Comparison of ENCODE assay signal across 20 cellular contexts in the genomic region with DNA sequence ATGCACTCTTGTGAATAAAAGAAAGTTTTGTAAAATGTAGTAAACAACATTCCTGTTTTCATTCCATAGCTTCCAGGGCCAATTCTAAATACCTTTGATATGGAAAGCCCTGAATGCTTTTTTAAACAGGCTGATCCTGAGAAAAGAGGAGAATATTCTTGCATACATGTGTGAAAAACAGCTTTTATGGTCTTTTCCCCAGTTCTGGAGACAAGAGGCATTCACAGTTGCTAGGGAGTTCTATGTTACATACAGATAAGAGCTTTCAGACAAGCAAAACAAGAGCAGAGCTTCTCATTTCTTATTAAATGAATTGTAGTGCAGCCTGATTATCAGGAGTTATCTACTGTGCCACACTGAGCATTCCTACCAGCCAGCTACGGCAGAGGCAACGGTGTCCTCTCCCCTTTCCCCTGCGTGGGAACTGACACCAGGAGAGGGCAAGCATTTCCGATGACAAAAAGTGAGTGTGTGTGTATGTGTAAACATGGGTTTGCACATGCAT. TPM values are rescaled to one million over a fixed set of nuclear protein-coding genes. Genes with fewer than 3 reads are reported as not detected.
DNase-seq lines count a peak whose midpoint lies in the region; ATAC-seq and TF ChIP-seq lines count a peak whose summit lies in the region.
"Had no signal": no experiment of that assay in that cellular context is flagged by ENCODE, and none has a peak within 500 bp of the region (broad histone marks: within the 10 kb centered on the region; RNA-seq: fewer than 3 reads in every experiment).

No MANE protein-coding gene starts in this region.

- no peaks in the 10 kb centered on the region for H3K27me3 ChIP-seq in mammary epithelial cell (ENCODE audit: insufficient read depth, low read length)
- H3K27me3 ChIP-seq in brain microvascular endothelial cell (replicated peaks), result no peaks in the 10 kb centered on the region
- H3K27me3 ChIP-seq: ascending aorta had no signal

- no peak overlapping the region for H3K4me3 ChIP-seq in mammary epithelial cell (replicated peaks in 1 of 3; ENCODE audit: insufficient read depth in 1 of 3, low read depth in 2 of 3, low read length in 3 of 3)
- H3K4me3 ChIP-seq in brain microvascular endothelial cell (ENCODE audit: low read depth, low read length), result no peak overlapping the region
- H3K4me3 ChIP-seq: ascending aorta, skin epidermis had no signal

- 78% methylated on average over 2 of the region's 4 CpGs for WGBS in mammary epithelial cell (ENCODE audit: low coverage, missing lambda C conversion rate)

- ATAC-seq in left ventricle myocardium superior, result peak; percentile 74
- ATAC-seq in HG02981 (IDR thresholded peaks at IDR 0.05; ENCODE audit: unreplicated experiment), result no peak
- ATAC-seq: activated T-cell treated with anti-CD3 and anti-CD28 coated beads, Interleukin-2, amount 50 U/mL, for 72 hours; HepG2; Panc1 had no signal

- H3K9me3 Mint-ChIP-seq in MCF 10A (ENCODE audit: unreplicated experiment), result no peaks in the 10 kb centered on the region
- H3K9me3 Mint-ChIP-seq: activated CD4-positive, alpha-beta T cell treated with anti-CD3 and anti-CD28 coated beads, Interleukin-2, amount 10 ng/mL, durations not matched to agents 7 days and 5 days; activated T-cell treated with anti-CD3 and anti-CD28 coated beads, Interleukin-2, amount 50 U/mL, for 72 hours; T-helper 1 cell treated with Interleukin-12 subunit alpha and Interleukin-12 subunit beta and Interleukin-4 antibody, amounts not matched to agents 30 μg/mL and 1 μg/mL, for 36 hours had no signal

- CTCF ChIA-PET in mammary epithelial cell (lab: Charles Lee; ENCODE audit: low non-redundant PET) (no interaction called here), MCF 10A (lab: Yijun Ruan, JAX) (interaction anchor here (0.7 to 1.1 kb wide), 3 partner anchors 25 to 474 kb away, joined by 3 read pairs; no protein-coding TSS in a partner anchor)

- H3K4me2 ChIP-seq in mammary epithelial cell (ENCODE audit: insufficient read depth, low read depth, low read length), result peak overlapping the region; percentile 5

- peaks cover 41% of the 10 kb centered on the region for H3K4me1 ChIP-seq in mammary epithelial cell (ENCODE audit: insufficient read depth, low read length)
- H3K4me1 ChIP-seq: ascending aorta had no signal

- dilution Hi-C loops in mammary epithelial cell (cut with HindIII; ENCODE audit: low sequenced_read_pairs), result no loop called here

- TF ChIP-seq CTCF in mammary epithelial cell (conservative IDR thresholded peaks at IDR 0.05 in 1 of 2, IDR thresholded peaks at IDR 0.05 in 1 of 2; ENCODE audit: extremely low read depth in 1 of 2, insufficient read depth in 1 of 2, low read depth in 1 of 2, low read length in 2 of 2) (no peak), MCF 10A (IDR thresholded peaks at IDR 0.05; ENCODE audit: unreplicated experiment) (no peak), brain microvascular endothelial cell (IDR thresholded peaks at IDR 0.05; ENCODE audit: low read depth, low read length, missing control alignments) (no peak)

- H3K9me3 ChIP-seq in mammary epithelial cell (replicated peaks; ENCODE audit: insufficient read depth, low read length), result no peaks in the 10 kb centered on the region
- H3K9me3 ChIP-seq: ascending aorta had no signal

- H3K9ac ChIP-seq in mammary epithelial cell (ENCODE audit: insufficient read depth, low read length), result no peak overlapping the region

- DNase-seq in mammary epithelial cell (no peak), MCF 10A (ENCODE audit: unreplicated experiment) (no peak), brain microvascular endothelial cell (no peak), left ventricle myocardium superior (no peak), SKM-1 (lab: John Stamatoyannopoulos, UW; ENCODE audit: unreplicated experiment) (no peak), NCI-H524 treated with DMSO at 0.1 percent for 48 hours (lab: John Stamatoyannopoulos, UW) (no peak)
- DNase-seq in stimulated activated CD4-positive, alpha-beta T cell treated with anti-CD3 and anti-CD28 coated beads, Interleukin-4, amount 100 ng/mL, for 4 hours, result no peak
- DNase-seq: activated CD4-positive, alpha-beta T cell treated with anti-CD3 and anti-CD28 coated beads, Interleukin-2, amount 10 ng/mL, durations not matched to agents 7 days and 5 days; activated T-cell treated with anti-CD3 and anti-CD28 coated beads, Interleukin-2, amount 50 U/mL, for 72 hours; effector memory CD4-positive, alpha-beta T cell; head of caudate nucleus; NCI-H1092; NCI-H226 had no signal

- no peak overlapping the region for H3K4me3 Mint-ChIP-seq in MCF 10A (ENCODE audit: unreplicated experiment)
- H3K4me3 Mint-ChIP-seq: activated CD4-positive, alpha-beta T cell treated with anti-CD3 and anti-CD28 coated beads, Interleukin-2, amount 10 ng/mL, durations not matched to agents 7 days and 5 days; activated T-cell treated with anti-CD3 and anti-CD28 coated beads, Interleukin-2, amount 50 U/mL, for 72 hours; T-helper 1 cell treated with Interleukin-12 subunit alpha and Interleukin-12 subunit beta and Interleukin-4 antibody, amounts not matched to agents 30 μg/mL and 1 μg/mL, for 36 hours had no signal

- intact Hi-C loops in mammary epithelial cell (cut with micrococcal nuclease) (no loop called here), MCF 10A (cut with micrococcal nuclease) (no loop called here), left ventricle myocardium superior (cut with micrococcal nuclease) (no loop called here)

- POLR2A ChIA-PET in MCF 10A (lab: Yijun Ruan, JAX), result interaction anchor here (1.0 to 1.1 kb wide), 3 partner anchors 14 to 606 kb away, joined by 3 read pairs; no protein-coding TSS in a partner anchor

- BruUV-seq in mammary epithelial cell (replicated peaks; lab: Mats Ljungman, UMichigan) (no TSS peak), MCF 10A (replicated peaks; lab: Mats Ljungman, UMichigan) (no TSS peak)

- no peaks in the 10 kb centered on the region for H4K20me1 ChIP-seq in mammary epithelial cell (ENCODE audit: insufficient read depth, low read length)

- H3K36me3 Mint-ChIP-seq in MCF 10A (ENCODE audit: insufficient read depth, unreplicated experiment), result peaks cover 15% of the 10 kb centered on the region

- peaks cover 8% of the 10 kb centered on the region for H3K4me1 Mint-ChIP-seq in MCF 10A (ENCODE audit: insufficient read depth, unreplicated experiment)
- H3K4me1 Mint-ChIP-seq: activated CD4-positive, alpha-beta T cell treated with anti-CD3 and anti-CD28 coated beads, Interleukin-2, amount 10 ng/mL, durations not matched to agents 7 days and 5 days had no signal

- peaks cover 20% of the 10 kb centered on the region for H3K79me2 ChIP-seq in mammary epithelial cell (ENCODE audit: insufficient read depth, low read length)

- no peaks in the 10 kb centered on the region for H3K36me3 ChIP-seq in mammary epithelial cell (ENCODE audit: insufficient read depth, low read length)
- H3K36me3 ChIP-seq in brain microvascular endothelial cell (replicated peaks), result no peaks in the 10 kb centered on the region
- H3K36me3 ChIP-seq: ascending aorta had no signal

- H3K27ac ChIP-seq in mammary epithelial cell (ENCODE audit: insufficient read depth, low read depth, low read length) (peak overlapping the region; percentile 85), brain microvascular endothelial cell (peak overlapping the region; percentile 87)
- H3K27ac ChIP-seq: 22Rv1, ascending aorta had no signal

- in situ Hi-C loops in mammary epithelial cell (cut with MboI; ENCODE audit: low sequenced_read_pairs in 2 of 2), result no loop called here
- in situ Hi-C loops in brain microvascular endothelial cell (cut with HindIII; ENCODE audit: low pct_ligation_motif_present, low sequenced_read_pairs), result no loop called here

- no peak overlapping the region for H3K27ac Mint-ChIP-seq in MCF 10A (ENCODE audit: low read depth, unreplicated experiment)
- H3K27ac Mint-ChIP-seq: activated CD4-positive, alpha-beta T cell treated with anti-CD3 and anti-CD28 coated beads, Interleukin-2, amount 10 ng/mL, durations not matched to agents 7 days and 5 days; activated T-cell treated with anti-CD3 and anti-CD28 coated beads, Interleukin-2, amount 50 U/mL, for 72 hours; T-helper 1 cell treated with Interleukin-12 subunit alpha and Interleukin-12 subunit beta and Interleukin-4 antibody, amounts not matched to agents 30 μg/mL and 1 μg/mL, for 36 hours had no signal

- H3K27me3 Mint-ChIP-seq in MCF 10A (ENCODE audit: insufficient read depth, unreplicated experiment), result no peaks in the 10 kb centered on the region
- H3K27me3 Mint-ChIP-seq: activated CD4-positive, alpha-beta T cell treated with anti-CD3 and anti-CD28 coated beads, Interleukin-2, amount 10 ng/mL, durations not matched to agents 7 days and 5 days had no signal

- no peak overlapping the region for H2AFZ ChIP-seq in mammary epithelial cell (ENCODE audit: low read depth, low read length)

RNA-seq across cellular contexts. Expression of gene GATB, which starts 15.0 kb away (rescaled TPM):
- total RNA-seq in mammary epithelial cell (10 to 100 TPM; 15.2 to 21.2 TPM), MCF 10A (2022) (15.9 and 17.8 TPM in 2 replicates), left ventricle myocardium superior (142 TPM)
- 21.0 TPM for polyA plus RNA-seq in mammary epithelial cell
- 39.9 TPM for polyA minus RNA-seq in mammary epithelial cell
